ENCODE assay signal across 17 cellular contexts in genomic region chr4:119656986-119657635, GRCh38. TPM values are rescaled to one million over a fixed set of nuclear protein-coding genes. Genes with fewer than 3 reads are reported as not detected.
DNase-seq lines count a peak whose midpoint lies in the region; ATAC-seq, FAIRE-seq and TF ChIP-seq lines count a peak whose summit lies in the region.
"Had no signal": no experiment of that assay in that cellular context is flagged by ENCODE, and none has a peak within 500 bp of the region (broad histone marks: within the 10 kb centered on the region; RNA-seq: fewer than 3 reads in every experiment).

No MANE protein-coding gene starts in this region.

- H3K4me3 ChIP-seq in astrocyte of the spinal cord (ENCODE audit: low read depth, low read length) = no peak overlapping the region
- H3K4me3 ChIP-seq: dorsolateral prefrontal cortex, SJCRH30 had no signal

- peaks cover 22% of the 10 kb centered on the region for H3K4me1 Mint-ChIP-seq in HFFc6 (ENCODE audit: low read depth)
- H3K4me1 Mint-ChIP-seq: activated T-helper 17 cell treated with anti-CD3 and anti-CD28 coated beads, Interleukin-2, amount 50 U/mL, for 72 hours; CD8-positive, alpha-beta memory T cell; neural crest cell had no signal

- H3K27me3 Mint-ChIP-seq in HFFc6 (ENCODE audit: insufficient read depth) = no peaks in the 10 kb centered on the region

- H3K4me3 Mint-ChIP-seq in HFFc6 = no peak overlapping the region
- H3K4me3 Mint-ChIP-seq: activated T-helper 17 cell treated with anti-CD3 and anti-CD28 coated beads, Interleukin-2, amount 50 U/mL, for 72 hours; CD8-positive, alpha-beta memory T cell; neural crest cell had no signal

- no peak for ATAC-seq in GM18868 (IDR thresholded peaks at IDR 0.05; ENCODE audit: unreplicated experiment)
- no peak for ATAC-seq in HG02938 (IDR thresholded peaks at IDR 0.05; ENCODE audit: unreplicated experiment)
- ATAC-seq: activated T-helper 17 cell treated with anti-CD3 and anti-CD28 coated beads, Interleukin-2, amount 50 U/mL, for 72 hours; right cardiac atrium had no signal

- no peak overlapping the region for H3K27ac Mint-ChIP-seq in HFFc6
- H3K27ac Mint-ChIP-seq: activated T-helper 17 cell treated with anti-CD3 and anti-CD28 coated beads, Interleukin-2, amount 50 U/mL, for 72 hours; CD8-positive, alpha-beta memory T cell had no signal

- no peak for FAIRE-seq in GM19239 (lab: Jason Lieb, UNC)
- FAIRE-seq: TTC549 had no signal

- H3K9me3 Mint-ChIP-seq in HFFc6 = no peaks in the 10 kb centered on the region
- H3K9me3 Mint-ChIP-seq: activated T-helper 17 cell treated with anti-CD3 and anti-CD28 coated beads, Interleukin-2, amount 50 U/mL, for 72 hours; CD8-positive, alpha-beta memory T cell; neural crest cell had no signal

- in situ Hi-C loops in astrocyte of the spinal cord (cut with HindIII; ENCODE audit: low sequenced_read_pairs) = no loop called here

- no peak for TF ChIP-seq CTCF in HFFc6 (IDR thresholded peaks at IDR 0.05)
- no peak for TF ChIP-seq CTCF in astrocyte of the spinal cord (IDR thresholded peaks at IDR 0.05; ENCODE audit: low read depth, low read length)

- no peaks in the 10 kb centered on the region for H3K36me3 Mint-ChIP-seq in HFFc6 (ENCODE audit: low read depth)
- H3K36me3 Mint-ChIP-seq: CD8-positive, alpha-beta memory T cell had no signal

- DNase-seq in A172 (ENCODE audit: low spot score) = peak; percentile 57
- peak; percentile 24 for DNase-seq in HFFc6
- peak; percentile 53 for DNase-seq in astrocyte of the spinal cord (ENCODE audit: low read depth, low spot score)
- DNase-seq in iris pigment epithelial cell (ENCODE audit: low read depth) = peak; percentile 84
- DNase-seq in inferior parietal cortex (ENCODE audit: extremely low spot score) = no peak
- DNase-seq in GM19239 (ENCODE audit: insufficient read length, low spot score) = no peak
- DNase-seq: activated CD4-positive, alpha-beta T cell treated with anti-CD3 and anti-CD28 coated beads, Interleukin-2, amount 50 U/mL, for 48 hours; CD8-positive, alpha-beta memory T cell; dorsolateral prefrontal cortex; GOT3; right cardiac atrium; SJCRH30 had no signal

RNA-seq across cellular contexts. Expression of gene PDE5A, which starts 28.5 kb away (rescaled TPM):
- total RNA-seq in A172 (2014; rRNA removed; shearing (Covaris generic)) = 7.0 and 9.9 TPM in 2 replicates
- 10 to 100 TPM; 13.3 to 23.2 (median 18.6) TPM for total RNA-seq in HFFc6 (2021; fragmentation: NEBNext Ultra II Directional; extraction: Animal tissue kit (Norgen Biotek cat#: 25700))

Comparison
In these comparisons a context has a peak if more than half of its experiments do, and no peak if none do; other contexts are left out.
1. DNase-seq: peak in A172 (single experiment), HFFc6 (single experiment), astrocyte of the spinal cord (single experiment) and iris pigment epithelial cell (single experiment); none in inferior parietal cortex (single experiment) and GM19239 (single experiment).